Comparison of ENCODE assay signal across 1 cellular context in genomic region chr9:84325347-84325982, GRCh38.
TF ChIP-seq lines count a peak whose summit lies in the region.

No MANE protein-coding gene starts in this region.

TF ChIP-seq in IMR-90, 13 proteins besides CTCF, POLR2A, EP300 and RAD21:
- TF ChIP-seq USF2 (IDR thresholded peaks at IDR 0.05; ENCODE audit: low read depth, low read length) (no peak), RFX5 (IDR thresholded peaks at IDR 0.05; ENCODE audit: low read depth, low read length) (no peak), MAFK (IDR thresholded peaks at IDR 0.05; ENCODE audit: low read depth, low read length) (no peak), RCOR1 (IDR thresholded peaks at IDR 0.05; ENCODE audit: insufficient replicate concordance, low read length) (no peak), MXI1 (IDR thresholded peaks at IDR 0.05; ENCODE audit: borderline replicate concordance, low read depth, low read length) (no peak), CEBPB (IDR thresholded peaks at IDR 0.05; ENCODE audit: low read depth, low read length) (no peak), FOS (IDR thresholded peaks at IDR 0.05; ENCODE audit: low read depth, low read length) (no peak), NFE2L2 (IDR thresholded peaks at IDR 0.05; ENCODE audit: low read depth, low read length) (no peak), CHD1 (IDR thresholded peaks at IDR 0.05; ENCODE audit: low read depth, low read length) (no peak), ELK1 (IDR thresholded peaks at IDR 0.05; ENCODE audit: borderline replicate concordance, low read depth, low read length) (no peak), BHLHE40 (IDR thresholded peaks at IDR 0.05; ENCODE audit: low read depth, low read length) (no peak), SMC3 (IDR thresholded peaks at IDR 0.05; ENCODE audit: low read depth, low read length) (no peak), MAZ (IDR thresholded peaks at IDR 0.05; ENCODE audit: borderline replicate concordance, low read depth, low read length) (no peak)
TF ChIP-seq in IMR-90: peak in this region for 0.
